In genomic region chr6:41182069-41183034, GRCh38 we compare ENCODE assay signal across 9 cellular contexts. TPM values are rescaled to one million over a fixed set of nuclear protein-coding genes. Genes with fewer than 3 reads are reported as not detected.
A peak's percentile ranks its signal among the peaks of the same experiment; 100 is the strongest.
DNase-seq lines count a peak whose midpoint lies in the region; ATAC-seq, FAIRE-seq and TF ChIP-seq lines count a peak whose summit lies in the region.
"Had no signal": no experiment of that assay in that cellular context is flagged by ENCODE, and none has a peak within 500 bp of the region (broad histone marks: within the 10 kb centered on the region; RNA-seq: fewer than 3 reads in every experiment).

No MANE protein-coding gene starts in this region.

- no peaks in the 10 kb centered on the region for H4K20me1 ChIP-seq in HepG2 (ENCODE audit: insufficient read depth, low read length)

- CTCF ChIA-PET in CD8-positive, alpha-beta T cell (lab: Charles Lee), result interaction anchor here (0.7 to 3.1 kb wide), 22 partner anchors 8 to 410 kb away, joined by 3 to 18 read pairs (median 4); partner anchors contain the start of gene TREML2
- CTCF ChIA-PET in HepG2 (lab: Yijun Ruan, JAX; ENCODE audit: low intra/inter-chr PET ratio, low total read pairs), result interaction anchor here (2.8 kb wide), 1 partner anchor 90 kb away, joined by 19 read pairs; no protein-coding TSS in a partner anchor

- no peak overlapping the region for H3K4me3 Mint-ChIP-seq in CD8-positive, alpha-beta T cell

- in situ Hi-C loops in HepG2 (cut with HindIII; ENCODE audit: extremely low pct_ligation_motif_present, low pct_unique_long_range_greater_than_20kb), result loop anchor here (5.0 kb wide), 1 partner anchor 90 kb away; no protein-coding TSS in a partner anchor

- H3K27ac ChIP-seq in CD8-positive, alpha-beta T cell (ENCODE audit: low read depth, low read length), result no peak overlapping the region
- H3K27ac ChIP-seq in HepG2 (ENCODE audit: extremely low read length, insufficient read depth, low read length), result no peak overlapping the region
- H3K27ac ChIP-seq: SJSA1 had no signal

- H3K27me3 ChIP-seq in CD8-positive, alpha-beta T cell (ENCODE audit: insufficient read depth, low read length), result no peaks in the 10 kb centered on the region
- H3K27me3 ChIP-seq in HepG2 (ENCODE audit: control insufficient read depth in 1 of 2, insufficient read depth in 2 of 2, low read length in 2 of 2), result peaks cover 5 to 27% of the 10 kb centered on the region in 2 experiments; a peak in 4 of 5 replicates

- no peaks in the 10 kb centered on the region for H3K9me3 ChIP-seq in CD8-positive, alpha-beta T cell (ENCODE audit: low read length)
- H3K9me3 ChIP-seq in HepG2 (ENCODE audit: low read length), result no peaks in the 10 kb centered on the region
- H3K9me3 ChIP-seq: SJSA1 had no signal

- BruUV-seq in HepG2 (replicated peaks; lab: Mats Ljungman, UMichigan), result no TSS peak

- H3K27ac Mint-ChIP-seq in CD8-positive, alpha-beta T cell, result no peak overlapping the region

- H3K27me3 Mint-ChIP-seq in CD8-positive, alpha-beta T cell (ENCODE audit: low read depth), result peaks cover 5% of the 10 kb centered on the region

- no peak overlapping the region for H3K4me3 ChIP-seq in CD8-positive, alpha-beta T cell (ENCODE audit: low read depth, low read length)
- no peak overlapping the region for H3K4me3 ChIP-seq in HepG2 (replicated peaks in 1 of 3; ENCODE audit: insufficient read depth in 1 of 3, low read depth in 2 of 3, low read length in 3 of 3)
- H3K4me3 ChIP-seq: SJSA1 had no signal

- TF ChIP-seq EP300 in HepG2 (IDR thresholded peaks at IDR 0.05; ENCODE audit: low read depth in 2 of 2, low read length in 2 of 2) (no peak), HepG2 (CRISPR knock-in tag; IDR thresholded peaks at IDR 0.05; ENCODE audit: borderline replicate concordance) (no peak)

- no peak for TF ChIP-seq POLR2A in HepG2 (IDR thresholded peaks at IDR 0.05; ENCODE audit: insufficient read depth in 1 of 2, low read depth in 2 of 2, low read length in 2 of 2)

- H3K4me1 Mint-ChIP-seq in CD8-positive, alpha-beta T cell (ENCODE audit: low read depth), result peaks cover 20% of the 10 kb centered on the region

- H3K9ac ChIP-seq in HepG2 (ENCODE audit: insufficient read depth, low read depth, low read length), result no peak overlapping the region

- WGBS in HepG2 (ENCODE audit: low lambda C conversion rate), result 44% methylated on average over 4 of the region's 4 CpGs

- intact Hi-C loops in CD8-positive, alpha-beta T cell (cut with DNase I, micrococcal nuclease), result loop anchor here (1.0 to 5.0 kb wide), 3 partner anchors 90 to 176 kb away; partner anchors contain the start of genes NFYA (in 1 of the 2) and OARD1 (in 1 of the 2)
- intact Hi-C loops in HepG2 (cut with micrococcal nuclease; ENCODE audit: unreplicated experiment), result loop anchor here (1.0 kb wide), 1 partner anchor 90 kb away; no protein-coding TSS in a partner anchor

- peak; percentile 93 for ATAC-seq in CD8-positive, alpha-beta T cell
- ATAC-seq in GM19372 (IDR thresholded peaks at IDR 0.05; ENCODE audit: low read depth, unreplicated experiment), result peak; percentile 53
- ATAC-seq in HepG2, result peak; percentile 90
- ATAC-seq in HG02981 (IDR thresholded peaks at IDR 0.05; ENCODE audit: unreplicated experiment), result no peak

- H3K36me3 ChIP-seq in CD8-positive, alpha-beta T cell (ENCODE audit: insufficient read depth, low read length), result no peaks in the 10 kb centered on the region
- no peaks in the 10 kb centered on the region for H3K36me3 ChIP-seq in HepG2 (replicated peaks in 1 of 2; ENCODE audit: control insufficient read depth in 1 of 2, insufficient read depth in 2 of 2, low read length in 2 of 2)
- H3K36me3 ChIP-seq: SJSA1 had no signal

- peak; percentile 88 for FAIRE-seq in HepG2 (lab: Jason Lieb, UNC)

- H3K9me3 Mint-ChIP-seq in CD8-positive, alpha-beta T cell, result no peaks in the 10 kb centered on the region

- POLR2A ChIA-PET in CD8-positive, alpha-beta T cell (lab: Charles Lee), result interaction anchor here (1.4 kb wide), 1 partner anchor 18 kb away, joined by 5 read pairs; the partner anchor contains the start of gene TREML2
- POLR2A ChIA-PET in HepG2 (lab: Yijun Ruan, JAX), result interaction anchor here (0.8 kb wide), 1 partner anchor 110 kb away, joined by 3 read pairs; the partner anchor contains the start of genes NFYA and OARD1

- peak in 6 of 7 experiments; percentile 28 to 60 (median 48) for DNase-seq in CD8-positive, alpha-beta T cell
- peak; percentile 75 for DNase-seq in NCI-H1436 treated with DMSO at 0.1 percent for 48 hours (lab: John Stamatoyannopoulos, UW)
- peak; percentile 77 for DNase-seq in SW480 (ENCODE audit: low spot score)
- peak; percentile 26 for DNase-seq in cerebellar cortex (ENCODE audit: low spot score)
- peak; percentile 59 for DNase-seq in HepG2 (ENCODE audit: low spot score)
- DNase-seq in superior temporal gyrus (ENCODE audit: extremely low spot score), result peak; percentile 27

- H3K4me1 ChIP-seq in CD8-positive, alpha-beta T cell (ENCODE audit: insufficient read depth, low read length), result peaks cover 18% of the 10 kb centered on the region
- H3K4me1 ChIP-seq in HepG2 (ENCODE audit: insufficient read depth, low read length), result peaks cover 11% of the 10 kb centered on the region
- H3K4me1 ChIP-seq: SJSA1 had no signal

- no peaks in the 10 kb centered on the region for H3K36me3 Mint-ChIP-seq in CD8-positive, alpha-beta T cell

- H2AFZ ChIP-seq in HepG2 (ENCODE audit: low read length), result no peak overlapping the region

- peak; percentile 62 for TF ChIP-seq CTCF in CD8-positive, alpha-beta T cell (IDR thresholded peaks at IDR 0.05)
- TF ChIP-seq CTCF in HepG2 (CRISPR knock-in tag; IDR thresholded peaks at IDR 0.05), result peak; percentile 70

- TF ChIP-seq RAD21 in HepG2 (CRISPR knock-in tag; IDR thresholded peaks at IDR 0.05), result peak; percentile 39; the same call in 1 of the 2 replicates

- no peak overlapping the region for H3K4me2 ChIP-seq in HepG2 (ENCODE audit: low read depth, low read length)

- no peaks in the 10 kb centered on the region for H3K79me2 ChIP-seq in HepG2 (ENCODE audit: insufficient read depth, low read length)

RNA-seq across cellular contexts. Expression of gene TREML2, which starts 18.6 kb away (rescaled TPM):
- under 1 TPM; 0.36 to 0.46 TPM for total RNA-seq in CD8-positive, alpha-beta T cell
- total RNA-seq in HepG2 (2016; rRNA removed; fragmentation: Illumina TruSeq; extraction: Trizol), result not detected in 2 replicates
- total RNA-seq in HepG2 (2016; cell fraction: cytosol; rRNA removed; fragmentation: Illumina TruSeq; extraction: Trizol; ENCODE audit: low read depth), result not detected in 2 replicates
- not detected in 2 replicates for total RNA-seq in HepG2 (2016; cell fraction: insoluble cytoplasmic fraction; rRNA removed; fragmentation: Illumina TruSeq; extraction: Trizol)
- not detected in 2 replicates for total RNA-seq in HepG2 (2016; cell fraction: membrane; rRNA removed; fragmentation: Illumina TruSeq; extraction: Trizol)
- total RNA-seq in HepG2 (2016; cell fraction: nucleus; rRNA removed; fragmentation: Illumina TruSeq; extraction: Trizol), result not detected in 2 replicates
- polyA plus RNA-seq in HepG2 (2011; rRNA removed), result not detected in 2 replicates
- polyA plus RNA-seq in HepG2 (2011; cell fraction: cytosol; rRNA removed), result not detected in 2 replicates
- polyA plus RNA-seq in HepG2 (2011; cell fraction: nucleus; rRNA removed), result not detected in 2 replicates
- not detected in 2 replicates for polyA plus RNA-seq in HepG2 (2012)
- polyA plus RNA-seq in HepG2 (2016; cell fraction: cytosol; fragmentation: Illumina TruSeq; extraction: Trizol; ENCODE audit: low read depth), result not detected in 2 replicates
- not detected in 2 replicates for polyA plus RNA-seq in HepG2 (2016; cell fraction: insoluble cytoplasmic fraction; fragmentation: Illumina TruSeq; extraction: Trizol; ENCODE audit: low read depth)
- polyA plus RNA-seq in HepG2 (2016; cell fraction: membrane; fragmentation: Illumina TruSeq; extraction: Trizol; ENCODE audit: low read depth), result not detected in 2 replicates
- polyA plus RNA-seq in HepG2 (2016; cell fraction: nucleus; fragmentation: Illumina TruSeq; extraction: Trizol; ENCODE audit: insufficient read depth, low read depth), result not detected in 2 replicates
- polyA minus RNA-seq in HepG2 (2011; rRNA and poly(A)+ RNA removed; ENCODE audit: low replicate concordance), result not detected in 2 replicates
- not detected in 2 replicates for polyA minus RNA-seq in HepG2 (2011; cell fraction: cytosol; rRNA and poly(A)+ RNA removed)
- polyA minus RNA-seq in HepG2 (2011; cell fraction: nucleus; rRNA and poly(A)+ RNA removed), result not detected in 2 replicates
- total RNA-seq: SJSA1 had no signal

RNA-seq across cellular contexts. Expression of gene TREM2, which starts 19.4 kb away (rescaled TPM):
- not detected for total RNA-seq in CD8-positive, alpha-beta T cell
- 0.11 TPM in 1 of 2 replicates, not detected in the other for total RNA-seq in HepG2 (2016; rRNA removed; fragmentation: Illumina TruSeq; extraction: Trizol)
- total RNA-seq in HepG2 (2016; cell fraction: cytosol; rRNA removed; fragmentation: Illumina TruSeq; extraction: Trizol; ENCODE audit: low read depth), result not detected in 2 replicates
- total RNA-seq in HepG2 (2016; cell fraction: insoluble cytoplasmic fraction; rRNA removed; fragmentation: Illumina TruSeq; extraction: Trizol), result not detected in 2 replicates
- total RNA-seq in HepG2 (2016; cell fraction: membrane; rRNA removed; fragmentation: Illumina TruSeq; extraction: Trizol), result not detected in 2 replicates
- not detected in 2 replicates for total RNA-seq in HepG2 (2016; cell fraction: nucleus; rRNA removed; fragmentation: Illumina TruSeq; extraction: Trizol)
- polyA plus RNA-seq in HepG2 (2011; rRNA removed), result not detected in 2 replicates
- polyA plus RNA-seq in HepG2 (2011; cell fraction: cytosol; rRNA removed), result 0.05 TPM in 1 of 2 replicates, not detected in the other
- not detected in 2 replicates for polyA plus RNA-seq in HepG2 (2011; cell fraction: nucleus; rRNA removed)
- not detected in 2 replicates for polyA plus RNA-seq in HepG2 (2012)
- not detected in 2 replicates for polyA plus RNA-seq in HepG2 (2016; cell fraction: cytosol; fragmentation: Illumina TruSeq; extraction: Trizol; ENCODE audit: low read depth)
- polyA plus RNA-seq in HepG2 (2016; cell fraction: insoluble cytoplasmic fraction; fragmentation: Illumina TruSeq; extraction: Trizol; ENCODE audit: low read depth), result not detected in 2 replicates
- polyA plus RNA-seq in HepG2 (2016; cell fraction: membrane; fragmentation: Illumina TruSeq; extraction: Trizol; ENCODE audit: low read depth), result not detected in 2 replicates
- not detected in 2 replicates for polyA plus RNA-seq in HepG2 (2016; cell fraction: nucleus; fragmentation: Illumina TruSeq; extraction: Trizol; ENCODE audit: insufficient read depth, low read depth)
- not detected in 2 replicates for polyA minus RNA-seq in HepG2 (2011; rRNA and poly(A)+ RNA removed; ENCODE audit: low replicate concordance)
- polyA minus RNA-seq in HepG2 (2011; cell fraction: cytosol; rRNA and poly(A)+ RNA removed), result not detected in 2 replicates
- polyA minus RNA-seq in HepG2 (2011; cell fraction: nucleus; rRNA and poly(A)+ RNA removed), result not detected in 2 replicates
- total RNA-seq: SJSA1 had no signal

RNA-seq across cellular contexts. Expression of gene TREML1, which starts 28.2 kb away (rescaled TPM):
- total RNA-seq in CD8-positive, alpha-beta T cell, result not detected
- total RNA-seq in HepG2 (2016; rRNA removed; fragmentation: Illumina TruSeq; extraction: Trizol), result not detected in 2 replicates
- not detected in 2 replicates for total RNA-seq in HepG2 (2016; cell fraction: cytosol; rRNA removed; fragmentation: Illumina TruSeq; extraction: Trizol; ENCODE audit: low read depth)
- total RNA-seq in HepG2 (2016; cell fraction: insoluble cytoplasmic fraction; rRNA removed; fragmentation: Illumina TruSeq; extraction: Trizol), result not detected in 2 replicates
- not detected in 2 replicates for total RNA-seq in HepG2 (2016; cell fraction: membrane; rRNA removed; fragmentation: Illumina TruSeq; extraction: Trizol)
- total RNA-seq in HepG2 (2016; cell fraction: nucleus; rRNA removed; fragmentation: Illumina TruSeq; extraction: Trizol), result not detected in 2 replicates
- polyA plus RNA-seq in HepG2 (2011; rRNA removed), result not detected in 2 replicates
- not detected in 2 replicates for polyA plus RNA-seq in HepG2 (2011; cell fraction: cytosol; rRNA removed)
- polyA plus RNA-seq in HepG2 (2011; cell fraction: nucleus; rRNA removed), result not detected in 2 replicates
- polyA plus RNA-seq in HepG2 (2012), result not detected in 2 replicates
- polyA plus RNA-seq in HepG2 (2016; cell fraction: cytosol; fragmentation: Illumina TruSeq; extraction: Trizol; ENCODE audit: low read depth), result not detected in 2 replicates
- not detected in 2 replicates for polyA plus RNA-seq in HepG2 (2016; cell fraction: insoluble cytoplasmic fraction; fragmentation: Illumina TruSeq; extraction: Trizol; ENCODE audit: low read depth)
- not detected in 2 replicates for polyA plus RNA-seq in HepG2 (2016; cell fraction: membrane; fragmentation: Illumina TruSeq; extraction: Trizol; ENCODE audit: low read depth)
- not detected in 2 replicates for polyA plus RNA-seq in HepG2 (2016; cell fraction: nucleus; fragmentation: Illumina TruSeq; extraction: Trizol; ENCODE audit: insufficient read depth, low read depth)
- polyA minus RNA-seq in HepG2 (2011; rRNA and poly(A)+ RNA removed; ENCODE audit: low replicate concordance), result not detected in 2 replicates
- not detected in 2 replicates for polyA minus RNA-seq in HepG2 (2011; cell fraction: cytosol; rRNA and poly(A)+ RNA removed)
- not detected in 2 replicates for polyA minus RNA-seq in HepG2 (2011; cell fraction: nucleus; rRNA and poly(A)+ RNA removed)
- total RNA-seq: SJSA1 had no signal

RNA-seq across cellular contexts. Expression of gene TREML4, which starts 45.8 kb away (rescaled TPM):
- not detected for total RNA-seq in CD8-positive, alpha-beta T cell
- total RNA-seq in HepG2 (2016; rRNA removed; fragmentation: Illumina TruSeq; extraction: Trizol), result not detected in 2 replicates
- not detected in 2 replicates for total RNA-seq in HepG2 (2016; cell fraction: cytosol; rRNA removed; fragmentation: Illumina TruSeq; extraction: Trizol; ENCODE audit: low read depth)
- not detected in 2 replicates for total RNA-seq in HepG2 (2016; cell fraction: insoluble cytoplasmic fraction; rRNA removed; fragmentation: Illumina TruSeq; extraction: Trizol)
- not detected in 2 replicates for total RNA-seq in HepG2 (2016; cell fraction: membrane; rRNA removed; fragmentation: Illumina TruSeq; extraction: Trizol)
- total RNA-seq in HepG2 (2016; cell fraction: nucleus; rRNA removed; fragmentation: Illumina TruSeq; extraction: Trizol), result not detected in 2 replicates
- polyA plus RNA-seq in HepG2 (2011; rRNA removed), result not detected in 2 replicates
- polyA plus RNA-seq in HepG2 (2011; cell fraction: cytosol; rRNA removed), result not detected in 2 replicates
- polyA plus RNA-seq in HepG2 (2011; cell fraction: nucleus; rRNA removed), result not detected in 2 replicates
- polyA plus RNA-seq in HepG2 (2012), result not detected in 2 replicates
- polyA plus RNA-seq in HepG2 (2016; cell fraction: cytosol; fragmentation: Illumina TruSeq; extraction: Trizol; ENCODE audit: low read depth), result not detected in 2 replicates
- polyA plus RNA-seq in HepG2 (2016; cell fraction: insoluble cytoplasmic fraction; fragmentation: Illumina TruSeq; extraction: Trizol; ENCODE audit: low read depth), result not detected in 2 replicates
- not detected in 2 replicates for polyA plus RNA-seq in HepG2 (2016; cell fraction: membrane; fragmentation: Illumina TruSeq; extraction: Trizol; ENCODE audit: low read depth)
- polyA plus RNA-seq in HepG2 (2016; cell fraction: nucleus; fragmentation: Illumina TruSeq; extraction: Trizol; ENCODE audit: insufficient read depth, low read depth), result not detected in 2 replicates
- not detected in 2 replicates for polyA minus RNA-seq in HepG2 (2011; rRNA and poly(A)+ RNA removed; ENCODE audit: low replicate concordance)
- not detected in 2 replicates for polyA minus RNA-seq in HepG2 (2011; cell fraction: cytosol; rRNA and poly(A)+ RNA removed)
- not detected in 2 replicates for polyA minus RNA-seq in HepG2 (2011; cell fraction: nucleus; rRNA and poly(A)+ RNA removed)
- total RNA-seq: SJSA1 had no signal

Comparison
In these comparisons a context has a peak if more than half of its experiments do, and no peak if none do; other contexts are left out.
1. DNase-seq: peak in every context shown above with its lines; median percentile 77 in SW480; 75 in NCI-H1436 treated with DMSO at 0.1 percent for 48 hours; 59 in HepG2; 48 in CD8-positive, alpha-beta T cell; 27 in superior temporal gyrus; 26 in cerebellar cortex.